1 cellular context compared by ENCODE assay signal in the genomic region with DNA sequence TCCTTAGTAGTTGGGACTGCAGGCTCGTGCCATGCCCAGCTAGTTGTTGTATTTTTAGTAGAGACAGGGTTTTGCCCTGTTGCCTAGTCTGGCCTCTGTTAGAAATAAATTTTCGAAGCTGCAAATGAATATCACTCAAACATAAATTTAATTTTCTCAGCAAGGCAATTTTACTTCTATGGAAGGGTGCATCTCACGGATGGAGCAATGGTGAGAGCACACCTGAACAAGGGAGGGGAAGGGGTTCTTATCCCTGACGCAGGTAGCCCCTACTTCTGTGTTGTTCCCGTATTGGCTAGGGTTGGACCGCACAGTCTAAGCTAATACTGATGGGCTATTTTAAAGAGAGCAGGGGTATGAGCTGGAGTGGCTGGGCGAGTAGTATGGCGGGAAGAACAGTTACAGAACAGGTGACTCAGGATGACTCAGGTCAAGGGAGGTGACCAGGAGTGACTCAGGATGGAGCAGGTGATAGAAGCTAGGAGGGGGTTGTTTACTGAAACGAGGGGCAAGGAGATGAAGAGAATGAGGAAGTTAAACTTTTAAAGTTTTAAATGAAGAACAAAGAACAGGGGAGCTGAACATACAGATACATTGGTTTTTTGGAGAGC.
TF ChIP-seq lines count a peak whose summit lies in the region.

No MANE protein-coding gene starts in this region.

TF ChIP-seq in GM23338, 12 proteins besides CTCF, POLR2A, EP300 and RAD21 (continued from another document):
- TF ChIP-seq, protein P1, sequence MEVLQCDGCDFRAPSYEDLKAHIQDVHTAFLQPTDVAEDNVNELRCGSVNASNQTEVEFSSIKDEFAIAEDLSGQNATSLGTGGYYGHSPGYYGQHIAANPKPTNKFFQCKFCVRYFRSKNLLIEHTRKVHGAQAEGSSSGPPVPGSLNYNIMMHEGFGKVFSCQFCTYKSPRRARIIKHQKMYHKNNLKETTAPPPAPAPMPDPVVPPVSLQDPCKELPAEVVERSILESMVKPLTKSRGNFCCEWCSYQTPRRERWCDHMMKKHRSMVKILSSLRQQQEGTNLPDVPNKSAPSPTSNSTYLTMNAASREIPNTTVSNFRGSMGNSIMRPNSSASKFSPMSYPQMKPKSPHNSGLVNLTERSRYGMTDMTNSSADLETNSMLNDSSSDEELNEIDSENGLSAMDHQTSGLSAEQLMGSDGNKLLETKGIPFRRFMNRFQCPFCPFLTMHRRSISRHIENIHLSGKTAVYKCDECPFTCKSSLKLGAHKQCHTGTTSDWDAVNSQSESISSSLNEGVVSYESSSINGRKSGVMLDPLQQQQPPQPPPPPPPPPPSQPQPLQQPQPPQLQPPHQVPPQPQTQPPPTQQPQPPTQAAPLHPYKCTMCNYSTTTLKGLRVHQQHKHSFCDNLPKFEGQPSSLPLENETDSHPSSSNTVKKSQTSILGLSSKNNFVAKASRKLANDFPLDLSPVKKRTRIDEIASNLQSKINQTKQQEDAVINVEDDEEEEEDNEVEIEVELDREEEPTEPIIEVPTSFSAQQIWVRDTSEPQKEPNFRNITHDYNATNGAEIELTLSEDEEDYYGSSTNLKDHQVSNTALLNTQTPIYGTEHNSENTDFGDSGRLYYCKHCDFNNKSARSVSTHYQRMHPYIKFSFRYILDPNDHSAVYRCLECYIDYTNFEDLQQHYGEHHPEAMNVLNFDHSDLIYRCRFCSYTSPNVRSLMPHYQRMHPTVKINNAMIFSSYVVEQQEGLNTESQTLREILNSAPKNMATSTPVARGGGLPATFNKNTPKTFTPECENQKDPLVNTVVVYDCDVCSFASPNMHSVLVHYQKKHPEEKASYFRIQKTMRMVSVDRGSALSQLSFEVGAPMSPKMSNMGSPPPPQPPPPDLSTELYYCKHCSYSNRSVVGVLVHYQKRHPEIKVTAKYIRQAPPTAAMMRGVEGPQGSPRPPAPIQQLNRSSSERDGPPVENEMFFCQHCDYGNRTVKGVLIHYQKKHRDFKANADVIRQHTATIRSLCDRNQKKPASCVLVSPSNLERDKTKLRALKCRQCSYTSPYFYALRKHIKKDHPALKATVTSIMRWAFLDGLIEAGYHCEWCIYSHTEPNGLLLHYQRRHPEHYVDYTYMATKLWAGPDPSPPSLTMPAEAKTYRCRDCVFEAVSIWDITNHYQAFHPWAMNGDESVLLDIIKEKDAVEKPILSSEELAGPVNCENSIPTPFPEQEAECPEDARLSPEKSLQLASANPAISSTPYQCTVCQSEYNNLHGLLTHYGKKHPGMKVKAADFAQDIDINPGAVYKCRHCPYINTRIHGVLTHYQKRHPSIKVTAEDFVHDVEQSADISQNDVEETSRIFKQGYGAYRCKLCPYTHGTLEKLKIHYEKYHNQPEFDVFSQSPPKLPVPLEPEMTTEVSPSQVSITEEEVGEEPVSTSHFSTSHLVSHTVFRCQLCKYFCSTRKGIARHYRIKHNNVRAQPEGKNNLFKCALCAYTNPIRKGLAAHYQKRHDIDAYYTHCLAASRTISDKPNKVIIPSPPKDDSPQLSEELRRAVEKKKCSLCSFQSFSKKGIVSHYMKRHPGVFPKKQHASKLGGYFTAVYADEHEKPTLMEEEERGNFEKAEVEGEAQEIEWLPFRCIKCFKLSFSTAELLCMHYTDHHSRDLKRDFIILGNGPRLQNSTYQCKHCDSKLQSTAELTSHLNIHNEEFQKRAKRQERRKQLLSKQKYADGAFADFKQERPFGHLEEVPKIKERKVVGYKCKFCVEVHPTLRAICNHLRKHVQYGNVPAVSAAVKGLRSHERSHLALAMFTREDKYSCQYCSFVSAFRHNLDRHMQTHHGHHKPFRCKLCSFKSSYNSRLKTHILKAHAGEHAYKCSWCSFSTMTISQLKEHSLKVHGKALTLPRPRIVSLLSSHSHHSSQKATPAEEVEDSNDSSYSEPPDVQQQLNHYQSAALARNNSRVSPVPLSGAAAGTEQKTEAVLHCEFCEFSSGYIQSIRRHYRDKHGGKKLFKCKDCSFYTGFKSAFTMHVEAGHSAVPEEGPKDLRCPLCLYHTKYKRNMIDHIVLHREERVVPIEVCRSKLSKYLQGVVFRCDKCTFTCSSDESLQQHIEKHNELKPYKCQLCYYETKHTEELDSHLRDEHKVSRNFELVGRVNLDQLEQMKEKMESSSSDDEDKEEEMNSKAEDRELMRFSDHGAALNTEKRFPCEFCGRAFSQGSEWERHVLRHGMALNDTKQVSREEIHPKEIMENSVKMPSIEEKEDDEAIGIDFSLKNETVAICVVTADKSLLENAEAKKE (CRISPR knock-in tag; IDR thresholded peaks at IDR 0.05): no peak
- TF ChIP-seq CREB1 (CRISPR knock-in tag; IDR thresholded peaks at IDR 0.05; ENCODE audit: low read depth) (no peak), STAT1 (IDR thresholded peaks at IDR 0.05; ENCODE audit: unreplicated experiment) (no peak), ZNF331 (CRISPR knock-in tag; IDR thresholded peaks at IDR 0.05; ENCODE audit: low read depth) (no peak), JUNB (IDR thresholded peaks at IDR 0.05; ENCODE audit: unreplicated experiment) (no peak), ZNF114 (CRISPR knock-in tag; IDR thresholded peaks at IDR 0.05) (no peak), POLR2AphosphoS5 (IDR thresholded peaks at IDR 0.05; ENCODE audit: low read depth) (no peak)
- TF ChIP-seq, protein P2, sequence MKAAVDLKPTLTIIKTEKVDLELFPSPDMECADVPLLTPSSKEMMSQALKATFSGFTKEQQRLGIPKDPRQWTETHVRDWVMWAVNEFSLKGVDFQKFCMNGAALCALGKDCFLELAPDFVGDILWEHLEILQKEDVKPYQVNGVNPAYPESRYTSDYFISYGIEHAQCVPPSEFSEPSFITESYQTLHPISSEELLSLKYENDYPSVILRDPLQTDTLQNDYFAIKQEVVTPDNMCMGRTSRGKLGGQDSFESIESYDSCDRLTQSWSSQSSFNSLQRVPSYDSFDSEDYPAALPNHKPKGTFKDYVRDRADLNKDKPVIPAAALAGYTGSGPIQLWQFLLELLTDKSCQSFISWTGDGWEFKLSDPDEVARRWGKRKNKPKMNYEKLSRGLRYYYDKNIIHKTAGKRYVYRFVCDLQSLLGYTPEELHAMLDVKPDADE (IDR thresholded peaks at IDR 0.05): no peak
- TF ChIP-seq, protein P3, sequence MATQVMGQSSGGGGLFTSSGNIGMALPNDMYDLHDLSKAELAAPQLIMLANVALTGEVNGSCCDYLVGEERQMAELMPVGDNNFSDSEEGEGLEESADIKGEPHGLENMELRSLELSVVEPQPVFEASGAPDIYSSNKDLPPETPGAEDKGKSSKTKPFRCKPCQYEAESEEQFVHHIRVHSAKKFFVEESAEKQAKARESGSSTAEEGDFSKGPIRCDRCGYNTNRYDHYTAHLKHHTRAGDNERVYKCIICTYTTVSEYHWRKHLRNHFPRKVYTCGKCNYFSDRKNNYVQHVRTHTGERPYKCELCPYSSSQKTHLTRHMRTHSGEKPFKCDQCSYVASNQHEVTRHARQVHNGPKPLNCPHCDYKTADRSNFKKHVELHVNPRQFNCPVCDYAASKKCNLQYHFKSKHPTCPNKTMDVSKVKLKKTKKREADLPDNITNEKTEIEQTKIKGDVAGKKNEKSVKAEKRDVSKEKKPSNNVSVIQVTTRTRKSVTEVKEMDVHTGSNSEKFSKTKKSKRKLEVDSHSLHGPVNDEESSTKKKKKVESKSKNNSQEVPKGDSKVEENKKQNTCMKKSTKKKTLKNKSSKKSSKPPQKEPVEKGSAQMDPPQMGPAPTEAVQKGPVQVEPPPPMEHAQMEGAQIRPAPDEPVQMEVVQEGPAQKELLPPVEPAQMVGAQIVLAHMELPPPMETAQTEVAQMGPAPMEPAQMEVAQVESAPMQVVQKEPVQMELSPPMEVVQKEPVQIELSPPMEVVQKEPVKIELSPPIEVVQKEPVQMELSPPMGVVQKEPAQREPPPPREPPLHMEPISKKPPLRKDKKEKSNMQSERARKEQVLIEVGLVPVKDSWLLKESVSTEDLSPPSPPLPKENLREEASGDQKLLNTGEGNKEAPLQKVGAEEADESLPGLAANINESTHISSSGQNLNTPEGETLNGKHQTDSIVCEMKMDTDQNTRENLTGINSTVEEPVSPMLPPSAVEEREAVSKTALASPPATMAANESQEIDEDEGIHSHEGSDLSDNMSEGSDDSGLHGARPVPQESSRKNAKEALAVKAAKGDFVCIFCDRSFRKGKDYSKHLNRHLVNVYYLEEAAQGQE (IDR thresholded peaks at IDR 0.05; ENCODE audit: unreplicated experiment): no peak
